ENCODE assay signal across 3 cellular contexts in the genomic region with DNA sequence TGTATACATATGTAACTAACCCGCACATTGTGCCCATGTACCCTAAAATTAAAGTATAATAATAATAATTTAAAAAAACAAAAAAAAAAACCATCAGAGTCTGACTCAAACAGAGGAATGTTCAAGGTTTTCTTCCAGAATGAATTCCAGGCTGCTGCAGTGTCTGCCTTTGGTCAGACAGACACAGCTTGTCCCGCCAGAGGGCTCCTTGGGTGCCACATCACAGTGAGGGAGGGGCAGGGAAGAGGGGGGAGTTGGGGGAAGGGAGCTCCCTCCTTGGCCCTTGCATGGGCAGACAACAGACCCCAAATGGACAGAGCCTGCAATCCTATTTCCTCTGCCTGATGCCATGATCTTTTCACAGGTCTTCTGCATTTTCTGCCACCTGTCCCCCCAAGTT.
TF ChIP-seq lines count a peak whose summit lies in the region.

No MANE protein-coding gene starts in this region.

TF ChIP-seq in liver, 16 proteins besides CTCF, POLR2A, EP300 and RAD21:
- no peak for TF ChIP-seq JUND (IDR thresholded peaks at IDR 0.05)
TF ChIP-seq in liver: peak in this region for 0.

TF ChIP-seq in HepG2, 621 proteins besides CTCF, POLR2A, EP300 and RAD21:
- TF ChIP-seq RBFOX2 (IDR thresholded peaks at IDR 0.05; ENCODE audit: low read depth, low read length) = no peak
- no peak for TF ChIP-seq ZNF33A (CRISPR knock-in tag; IDR thresholded peaks at IDR 0.05; ENCODE audit: borderline replicate concordance)
- TF ChIP-seq ONECUT2 (CRISPR knock-in tag; IDR thresholded peaks at IDR 0.05) = no peak
- TF ChIP-seq SOX5 (CRISPR knock-in tag; IDR thresholded peaks at IDR 0.05; ENCODE audit: borderline replicate concordance) = no peak
- TF ChIP-seq REL (CRISPR knock-in tag; conservative IDR thresholded peaks at IDR 0.05) = no peak
- TF ChIP-seq ZNF678 (CRISPR knock-in tag; IDR thresholded peaks at IDR 0.05) = no peak
- no peak for TF ChIP-seq ZNF224 (CRISPR knock-in tag; IDR thresholded peaks at IDR 0.05)
- no peak for TF ChIP-seq NCOA2 (CRISPR knock-in tag; IDR thresholded peaks at IDR 0.05)
- no peak for TF ChIP-seq ZSCAN21 (CRISPR knock-in tag; IDR thresholded peaks at IDR 0.05; ENCODE audit: borderline replicate concordance)
- TF ChIP-seq, protein P1, sequence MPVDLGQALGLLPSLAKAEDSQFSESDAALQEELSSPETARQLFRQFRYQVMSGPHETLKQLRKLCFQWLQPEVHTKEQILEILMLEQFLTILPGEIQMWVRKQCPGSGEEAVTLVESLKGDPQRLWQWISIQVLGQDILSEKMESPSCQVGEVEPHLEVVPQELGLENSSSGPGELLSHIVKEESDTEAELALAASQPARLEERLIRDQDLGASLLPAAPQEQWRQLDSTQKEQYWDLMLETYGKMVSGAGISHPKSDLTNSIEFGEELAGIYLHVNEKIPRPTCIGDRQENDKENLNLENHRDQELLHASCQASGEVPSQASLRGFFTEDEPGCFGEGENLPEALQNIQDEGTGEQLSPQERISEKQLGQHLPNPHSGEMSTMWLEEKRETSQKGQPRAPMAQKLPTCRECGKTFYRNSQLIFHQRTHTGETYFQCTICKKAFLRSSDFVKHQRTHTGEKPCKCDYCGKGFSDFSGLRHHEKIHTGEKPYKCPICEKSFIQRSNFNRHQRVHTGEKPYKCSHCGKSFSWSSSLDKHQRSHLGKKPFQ (CRISPR knock-in tag; IDR thresholded peaks at IDR 0.05; ENCODE audit: insufficient replicate concordance) = no peak
- TF ChIP-seq RBM22 (optimal IDR thresholded peaks at IDR 0.05; ENCODE audit: low read length) = no peak
- no peak for TF ChIP-seq AKAP8 (CRISPR knock-in tag; IDR thresholded peaks at IDR 0.05)
- TF ChIP-seq, protein P2, sequence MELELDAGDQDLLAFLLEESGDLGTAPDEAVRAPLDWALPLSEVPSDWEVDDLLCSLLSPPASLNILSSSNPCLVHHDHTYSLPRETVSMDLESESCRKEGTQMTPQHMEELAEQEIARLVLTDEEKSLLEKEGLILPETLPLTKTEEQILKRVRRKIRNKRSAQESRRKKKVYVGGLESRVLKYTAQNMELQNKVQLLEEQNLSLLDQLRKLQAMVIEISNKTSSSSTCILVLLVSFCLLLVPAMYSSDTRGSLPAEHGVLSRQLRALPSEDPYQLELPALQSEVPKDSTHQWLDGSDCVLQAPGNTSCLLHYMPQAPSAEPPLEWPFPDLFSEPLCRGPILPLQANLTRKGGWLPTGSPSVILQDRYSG (CRISPR knock-in tag; IDR thresholded peaks at IDR 0.05) = no peak
- TF ChIP-seq, protein P3, sequence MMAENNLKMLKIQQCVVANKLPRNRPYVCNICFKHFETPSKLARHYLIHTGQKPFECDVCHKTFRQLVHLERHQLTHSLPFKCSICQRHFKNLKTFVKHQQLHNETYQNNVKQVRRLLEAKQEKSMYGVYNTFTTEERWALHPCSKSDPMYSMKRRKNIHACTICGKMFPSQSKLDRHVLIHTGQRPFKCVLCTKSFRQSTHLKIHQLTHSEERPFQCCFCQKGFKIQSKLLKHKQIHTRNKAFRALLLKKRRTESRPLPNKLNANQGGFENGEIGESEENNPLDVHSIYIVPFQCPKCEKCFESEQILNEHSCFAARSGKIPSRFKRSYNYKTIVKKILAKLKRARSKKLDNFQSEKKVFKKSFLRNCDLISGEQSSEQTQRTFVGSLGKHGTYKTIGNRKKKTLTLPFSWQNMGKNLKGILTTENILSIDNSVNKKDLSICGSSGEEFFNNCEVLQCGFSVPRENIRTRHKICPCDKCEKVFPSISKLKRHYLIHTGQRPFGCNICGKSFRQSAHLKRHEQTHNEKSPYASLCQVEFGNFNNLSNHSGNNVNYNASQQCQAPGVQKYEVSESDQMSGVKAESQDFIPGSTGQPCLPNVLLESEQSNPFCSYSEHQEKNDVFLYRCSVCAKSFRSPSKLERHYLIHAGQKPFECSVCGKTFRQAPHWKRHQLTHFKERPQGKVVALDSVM (CRISPR knock-in tag; IDR thresholded peaks at IDR 0.05) = no peak
- no peak for TF ChIP-seq FLYWCH1 (CRISPR knock-in tag; IDR thresholded peaks at IDR 0.05)
- no peak for TF ChIP-seq ZNF747 (CRISPR knock-in tag; IDR thresholded peaks at IDR 0.05; ENCODE audit: borderline replicate concordance)
- TF ChIP-seq ZNF562 (CRISPR knock-in tag; IDR thresholded peaks at IDR 0.05; ENCODE audit: borderline replicate concordance) = no peak
- TF ChIP-seq, protein P4, sequence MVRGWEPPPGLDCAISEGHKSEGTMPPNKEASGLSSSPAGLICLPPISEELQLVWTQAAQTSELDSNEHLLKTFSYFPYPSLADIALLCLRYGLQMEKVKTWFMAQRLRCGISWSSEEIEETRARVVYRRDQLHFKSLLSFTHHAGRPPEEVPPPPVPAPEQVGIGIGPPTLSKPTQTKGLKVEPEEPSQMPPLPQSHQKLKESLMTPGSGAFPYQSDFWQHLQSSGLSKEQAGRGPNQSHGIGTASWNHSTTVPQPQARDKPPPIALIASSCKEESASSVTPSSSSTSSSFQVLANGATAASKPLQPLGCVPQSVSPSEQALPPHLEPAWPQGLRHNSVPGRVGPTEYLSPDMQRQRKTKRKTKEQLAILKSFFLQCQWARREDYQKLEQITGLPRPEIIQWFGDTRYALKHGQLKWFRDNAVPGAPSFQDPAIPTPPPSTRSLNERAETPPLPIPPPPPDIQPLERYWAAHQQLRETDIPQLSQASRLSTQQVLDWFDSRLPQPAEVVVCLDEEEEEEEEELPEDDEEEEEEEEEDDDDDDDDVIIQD (CRISPR knock-in tag; IDR thresholded peaks at IDR 0.05; ENCODE audit: low read depth) = no peak

TF ChIP-seq in neural cell, 6 proteins besides CTCF, POLR2A, EP300 and RAD21:
- TF ChIP-seq, protein P5, sequence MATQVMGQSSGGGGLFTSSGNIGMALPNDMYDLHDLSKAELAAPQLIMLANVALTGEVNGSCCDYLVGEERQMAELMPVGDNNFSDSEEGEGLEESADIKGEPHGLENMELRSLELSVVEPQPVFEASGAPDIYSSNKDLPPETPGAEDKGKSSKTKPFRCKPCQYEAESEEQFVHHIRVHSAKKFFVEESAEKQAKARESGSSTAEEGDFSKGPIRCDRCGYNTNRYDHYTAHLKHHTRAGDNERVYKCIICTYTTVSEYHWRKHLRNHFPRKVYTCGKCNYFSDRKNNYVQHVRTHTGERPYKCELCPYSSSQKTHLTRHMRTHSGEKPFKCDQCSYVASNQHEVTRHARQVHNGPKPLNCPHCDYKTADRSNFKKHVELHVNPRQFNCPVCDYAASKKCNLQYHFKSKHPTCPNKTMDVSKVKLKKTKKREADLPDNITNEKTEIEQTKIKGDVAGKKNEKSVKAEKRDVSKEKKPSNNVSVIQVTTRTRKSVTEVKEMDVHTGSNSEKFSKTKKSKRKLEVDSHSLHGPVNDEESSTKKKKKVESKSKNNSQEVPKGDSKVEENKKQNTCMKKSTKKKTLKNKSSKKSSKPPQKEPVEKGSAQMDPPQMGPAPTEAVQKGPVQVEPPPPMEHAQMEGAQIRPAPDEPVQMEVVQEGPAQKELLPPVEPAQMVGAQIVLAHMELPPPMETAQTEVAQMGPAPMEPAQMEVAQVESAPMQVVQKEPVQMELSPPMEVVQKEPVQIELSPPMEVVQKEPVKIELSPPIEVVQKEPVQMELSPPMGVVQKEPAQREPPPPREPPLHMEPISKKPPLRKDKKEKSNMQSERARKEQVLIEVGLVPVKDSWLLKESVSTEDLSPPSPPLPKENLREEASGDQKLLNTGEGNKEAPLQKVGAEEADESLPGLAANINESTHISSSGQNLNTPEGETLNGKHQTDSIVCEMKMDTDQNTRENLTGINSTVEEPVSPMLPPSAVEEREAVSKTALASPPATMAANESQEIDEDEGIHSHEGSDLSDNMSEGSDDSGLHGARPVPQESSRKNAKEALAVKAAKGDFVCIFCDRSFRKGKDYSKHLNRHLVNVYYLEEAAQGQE (IDR thresholded peaks at IDR 0.05; ENCODE audit: borderline replicate concordance) = no peak
- TF ChIP-seq TAF1 (IDR thresholded peaks at IDR 0.05; ENCODE audit: low read depth) (no peak), EZH2 (IDR thresholded peaks at IDR 0.05; ENCODE audit: borderline replicate concordance, insufficient read depth, low read length, poor library complexity, severe bottlenecking) (no peak), POLR2AphosphoS5 (IDR thresholded peaks at IDR 0.05) (no peak), SMC3 (conservative IDR thresholded peaks at IDR 0.05; ENCODE audit: poor library complexity) (no peak), MXI1 (conservative IDR thresholded peaks at IDR 0.05; ENCODE audit: poor library complexity, severe bottlenecking) (no peak)
